1 cellular context compared by ENCODE assay signal in the genomic region with DNA sequence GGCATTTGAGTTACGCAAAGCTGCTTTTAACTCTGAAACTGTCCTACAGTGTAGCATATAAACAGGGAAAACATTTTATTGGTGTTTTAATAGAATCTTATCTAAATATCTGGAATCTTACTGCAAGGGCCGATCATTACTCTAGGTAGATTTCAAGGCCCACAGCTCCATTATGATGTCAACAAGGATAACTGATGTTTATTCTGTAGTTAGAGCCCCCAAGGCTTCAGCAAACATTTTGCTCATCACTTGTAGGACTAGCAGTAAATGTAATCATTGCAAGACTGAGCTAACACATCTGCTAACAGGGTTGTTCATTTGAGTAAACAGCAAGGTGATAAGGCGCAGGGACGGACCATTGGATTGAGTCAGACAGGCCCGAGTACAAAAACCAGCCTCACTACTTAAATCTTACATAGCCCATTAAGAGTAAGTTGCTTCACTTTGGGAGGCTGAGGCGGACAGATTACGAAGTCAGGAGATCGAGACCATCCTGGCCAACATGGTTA.
TF ChIP-seq lines count a peak whose summit lies in the region.

No MANE protein-coding gene starts in this region.

TF ChIP-seq in HepG2, 621 proteins besides CTCF, POLR2A, EP300 and RAD21 (continued from another document and continues in another):
- TF ChIP-seq, protein P1, sequence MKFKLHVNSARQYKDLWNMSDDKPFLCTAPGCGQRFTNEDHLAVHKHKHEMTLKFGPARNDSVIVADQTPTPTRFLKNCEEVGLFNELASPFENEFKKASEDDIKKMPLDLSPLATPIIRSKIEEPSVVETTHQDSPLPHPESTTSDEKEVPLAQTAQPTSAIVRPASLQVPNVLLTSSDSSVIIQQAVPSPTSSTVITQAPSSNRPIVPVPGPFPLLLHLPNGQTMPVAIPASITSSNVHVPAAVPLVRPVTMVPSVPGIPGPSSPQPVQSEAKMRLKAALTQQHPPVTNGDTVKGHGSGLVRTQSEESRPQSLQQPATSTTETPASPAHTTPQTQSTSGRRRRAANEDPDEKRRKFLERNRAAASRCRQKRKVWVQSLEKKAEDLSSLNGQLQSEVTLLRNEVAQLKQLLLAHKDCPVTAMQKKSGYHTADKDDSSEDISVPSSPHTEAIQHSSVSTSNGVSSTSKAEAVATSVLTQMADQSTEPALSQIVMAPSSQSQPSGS (CRISPR knock-in tag; IDR thresholded peaks at IDR 0.05): peak; percentile 97
- TF ChIP-seq ZBTB8A (CRISPR knock-in tag; IDR thresholded peaks at IDR 0.05; ENCODE audit: borderline replicate concordance, low read depth): no peak
- TF ChIP-seq KLF11 (CRISPR knock-in tag; IDR thresholded peaks at IDR 0.05): no peak
- no peak for TF ChIP-seq MAFK (conservative IDR thresholded peaks at IDR 0.05 in 1 of 2, IDR thresholded peaks at IDR 0.05 in 1 of 2; ENCODE audit: low read length in 2 of 2)
- TF ChIP-seq SIN3A (IDR thresholded peaks at IDR 0.05; ENCODE audit: borderline replicate concordance, low read depth, low read length): no peak
- TF ChIP-seq POLR2AphosphoS5 (IDR thresholded peaks at IDR 0.05; ENCODE audit: low read depth, low read length): no peak
- peak; percentile 42; the same call in 1 of the 2 replicates for TF ChIP-seq MIER2 (CRISPR knock-in tag; IDR thresholded peaks at IDR 0.05)
- TF ChIP-seq, protein P2, sequence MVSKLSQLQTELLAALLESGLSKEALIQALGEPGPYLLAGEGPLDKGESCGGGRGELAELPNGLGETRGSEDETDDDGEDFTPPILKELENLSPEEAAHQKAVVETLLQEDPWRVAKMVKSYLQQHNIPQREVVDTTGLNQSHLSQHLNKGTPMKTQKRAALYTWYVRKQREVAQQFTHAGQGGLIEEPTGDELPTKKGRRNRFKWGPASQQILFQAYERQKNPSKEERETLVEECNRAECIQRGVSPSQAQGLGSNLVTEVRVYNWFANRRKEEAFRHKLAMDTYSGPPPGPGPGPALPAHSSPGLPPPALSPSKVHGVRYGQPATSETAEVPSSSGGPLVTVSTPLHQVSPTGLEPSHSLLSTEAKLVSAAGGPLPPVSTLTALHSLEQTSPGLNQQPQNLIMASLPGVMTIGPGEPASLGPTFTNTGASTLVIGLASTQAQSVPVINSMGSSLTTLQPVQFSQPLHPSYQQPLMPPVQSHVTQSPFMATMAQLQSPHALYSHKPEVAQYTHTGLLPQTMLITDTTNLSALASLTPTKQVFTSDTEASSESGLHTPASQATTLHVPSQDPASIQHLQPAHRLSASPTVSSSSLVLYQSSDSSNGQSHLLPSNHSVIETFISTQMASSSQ (IDR thresholded peaks at IDR 0.05; ENCODE audit: low read depth): peak; percentile 80
- TF ChIP-seq, protein P2 (CRISPR knock-in tag; IDR thresholded peaks at IDR 0.05; ENCODE audit: borderline replicate concordance): peak; percentile 89; the same call in 1 of the 2 replicates
- TF ChIP-seq, protein P3, sequence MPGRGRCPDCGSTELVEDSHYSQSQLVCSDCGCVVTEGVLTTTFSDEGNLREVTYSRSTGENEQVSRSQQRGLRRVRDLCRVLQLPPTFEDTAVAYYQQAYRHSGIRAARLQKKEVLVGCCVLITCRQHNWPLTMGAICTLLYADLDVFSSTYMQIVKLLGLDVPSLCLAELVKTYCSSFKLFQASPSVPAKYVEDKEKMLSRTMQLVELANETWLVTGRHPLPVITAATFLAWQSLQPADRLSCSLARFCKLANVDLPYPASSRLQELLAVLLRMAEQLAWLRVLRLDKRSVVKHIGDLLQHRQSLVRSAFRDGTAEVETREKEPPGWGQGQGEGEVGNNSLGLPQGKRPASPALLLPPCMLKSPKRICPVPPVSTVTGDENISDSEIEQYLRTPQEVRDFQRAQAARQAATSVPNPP (CRISPR knock-in tag; IDR thresholded peaks at IDR 0.05): 0 out of 2 replicates have a peak, but pooled peaks have one; percentile 67
- TF ChIP-seq SP5 (CRISPR knock-in tag; IDR thresholded peaks at IDR 0.05; ENCODE audit: borderline replicate concordance, low read depth): peak; percentile 71; the same call in 1 of the 2 replicates
- TF ChIP-seq ZNF230 (CRISPR knock-in tag; IDR thresholded peaks at IDR 0.05): no peak
- peak; percentile 37; the same call in 1 of the 2 replicates for TF ChIP-seq SMARCE1 (IDR thresholded peaks at IDR 0.05; ENCODE audit: borderline replicate concordance)
- no peak for TF ChIP-seq ZNF446 (CRISPR knock-in tag; IDR thresholded peaks at IDR 0.05)
- peak; percentile 93 for TF ChIP-seq CEBPG (CRISPR knock-in tag; IDR thresholded peaks at IDR 0.05)
- TF ChIP-seq, protein P4, sequence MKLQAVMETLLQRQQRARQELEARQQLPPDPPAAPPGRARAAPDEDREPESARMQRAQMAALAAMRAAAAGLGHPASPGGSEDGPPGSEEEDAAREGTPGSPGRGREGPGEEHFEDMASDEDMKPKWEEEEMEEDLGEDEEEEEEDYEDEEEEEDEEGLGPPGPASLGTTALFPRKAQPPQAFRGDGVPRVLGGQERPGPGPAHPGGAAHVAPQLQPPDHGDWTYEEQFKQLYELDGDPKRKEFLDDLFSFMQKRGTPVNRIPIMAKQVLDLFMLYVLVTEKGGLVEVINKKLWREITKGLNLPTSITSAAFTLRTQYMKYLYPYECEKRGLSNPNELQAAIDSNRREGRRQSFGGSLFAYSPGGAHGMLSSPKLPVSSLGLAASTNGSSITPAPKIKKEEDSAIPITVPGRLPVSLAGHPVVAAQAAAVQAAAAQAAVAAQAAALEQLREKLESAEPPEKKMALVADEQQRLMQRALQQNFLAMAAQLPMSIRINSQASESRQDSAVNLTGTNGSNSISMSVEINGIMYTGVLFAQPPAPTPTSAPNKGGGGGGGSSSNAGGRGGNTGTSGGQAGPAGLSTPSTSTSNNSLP (IDR thresholded peaks at IDR 0.05; ENCODE audit: low read depth, low read length): peak; percentile 90
- TF ChIP-seq, protein P5, sequence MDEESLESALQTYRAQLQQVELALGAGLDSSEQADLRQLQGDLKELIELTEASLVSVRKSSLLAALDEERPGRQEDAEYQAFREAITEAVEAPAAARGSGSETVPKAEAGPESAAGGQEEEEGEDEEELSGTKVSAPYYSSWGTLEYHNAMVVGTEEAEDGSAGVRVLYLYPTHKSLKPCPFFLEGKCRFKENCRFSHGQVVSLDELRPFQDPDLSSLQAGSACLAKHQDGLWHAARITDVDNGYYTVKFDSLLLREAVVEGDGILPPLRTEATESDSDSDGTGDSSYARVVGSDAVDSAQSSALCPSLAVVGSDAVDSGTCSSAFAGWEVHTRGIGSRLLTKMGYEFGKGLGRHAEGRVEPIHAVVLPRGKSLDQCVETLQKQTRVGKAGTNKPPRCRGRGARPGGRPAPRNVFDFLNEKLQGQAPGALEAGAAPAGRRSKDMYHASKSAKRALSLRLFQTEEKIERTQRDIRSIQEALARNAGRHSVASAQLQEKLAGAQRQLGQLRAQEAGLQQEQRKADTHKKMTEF (CRISPR knock-in tag; IDR thresholded peaks at IDR 0.05): peak; percentile 92
- TF ChIP-seq CBX5 (CRISPR knock-in tag; IDR thresholded peaks at IDR 0.05; ENCODE audit: borderline replicate concordance): peak; percentile 70; the same call in 1 of the 2 replicates
- TF ChIP-seq NAIF1 (CRISPR knock-in tag; IDR thresholded peaks at IDR 0.05; ENCODE audit: borderline replicate concordance): no peak
- TF ChIP-seq PHB2 (IDR thresholded peaks at IDR 0.05; ENCODE audit: partially characterized antibody): no peak
- TF ChIP-seq, protein P6, sequence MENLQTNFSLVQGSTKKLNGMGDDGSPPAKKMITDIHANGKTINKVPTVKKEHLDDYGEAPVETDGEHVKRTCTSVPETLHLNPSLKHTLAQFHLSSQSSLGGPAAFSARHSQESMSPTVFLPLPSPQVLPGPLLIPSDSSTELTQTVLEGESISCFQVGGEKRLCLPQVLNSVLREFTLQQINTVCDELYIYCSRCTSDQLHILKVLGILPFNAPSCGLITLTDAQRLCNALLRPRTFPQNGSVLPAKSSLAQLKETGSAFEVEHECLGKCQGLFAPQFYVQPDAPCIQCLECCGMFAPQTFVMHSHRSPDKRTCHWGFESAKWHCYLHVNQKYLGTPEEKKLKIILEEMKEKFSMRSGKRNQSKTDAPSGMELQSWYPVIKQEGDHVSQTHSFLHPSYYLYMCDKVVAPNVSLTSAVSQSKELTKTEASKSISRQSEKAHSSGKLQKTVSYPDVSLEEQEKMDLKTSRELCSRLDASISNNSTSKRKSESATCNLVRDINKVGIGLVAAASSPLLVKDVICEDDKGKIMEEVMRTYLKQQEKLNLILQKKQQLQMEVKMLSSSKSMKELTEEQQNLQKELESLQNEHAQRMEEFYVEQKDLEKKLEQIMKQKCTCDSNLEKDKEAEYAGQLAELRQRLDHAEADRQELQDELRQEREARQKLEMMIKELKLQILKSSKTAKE (CRISPR knock-in tag; IDR thresholded peaks at IDR 0.05; ENCODE audit: borderline replicate concordance): peak; percentile 74
- TF ChIP-seq KMT2A (CRISPR knock-in tag; IDR thresholded peaks at IDR 0.05): peak; percentile 55; the same call in 1 of the 2 replicates
- TF ChIP-seq TSC22D2 (CRISPR knock-in tag; IDR thresholded peaks at IDR 0.05; ENCODE audit: borderline replicate concordance): no peak
- TF ChIP-seq GABPB1 (CRISPR knock-in tag; IDR thresholded peaks at IDR 0.05): no peak
- TF ChIP-seq, protein P7, sequence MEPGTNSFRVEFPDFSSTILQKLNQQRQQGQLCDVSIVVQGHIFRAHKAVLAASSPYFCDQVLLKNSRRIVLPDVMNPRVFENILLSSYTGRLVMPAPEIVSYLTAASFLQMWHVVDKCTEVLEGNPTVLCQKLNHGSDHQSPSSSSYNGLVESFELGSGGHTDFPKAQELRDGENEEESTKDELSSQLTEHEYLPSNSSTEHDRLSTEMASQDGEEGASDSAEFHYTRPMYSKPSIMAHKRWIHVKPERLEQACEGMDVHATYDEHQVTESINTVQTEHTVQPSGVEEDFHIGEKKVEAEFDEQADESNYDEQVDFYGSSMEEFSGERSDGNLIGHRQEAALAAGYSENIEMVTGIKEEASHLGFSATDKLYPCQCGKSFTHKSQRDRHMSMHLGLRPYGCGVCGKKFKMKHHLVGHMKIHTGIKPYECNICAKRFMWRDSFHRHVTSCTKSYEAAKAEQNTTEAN (CRISPR knock-in tag; conservative IDR thresholded peaks at IDR 0.05): no peak
- TF ChIP-seq, protein P8, sequence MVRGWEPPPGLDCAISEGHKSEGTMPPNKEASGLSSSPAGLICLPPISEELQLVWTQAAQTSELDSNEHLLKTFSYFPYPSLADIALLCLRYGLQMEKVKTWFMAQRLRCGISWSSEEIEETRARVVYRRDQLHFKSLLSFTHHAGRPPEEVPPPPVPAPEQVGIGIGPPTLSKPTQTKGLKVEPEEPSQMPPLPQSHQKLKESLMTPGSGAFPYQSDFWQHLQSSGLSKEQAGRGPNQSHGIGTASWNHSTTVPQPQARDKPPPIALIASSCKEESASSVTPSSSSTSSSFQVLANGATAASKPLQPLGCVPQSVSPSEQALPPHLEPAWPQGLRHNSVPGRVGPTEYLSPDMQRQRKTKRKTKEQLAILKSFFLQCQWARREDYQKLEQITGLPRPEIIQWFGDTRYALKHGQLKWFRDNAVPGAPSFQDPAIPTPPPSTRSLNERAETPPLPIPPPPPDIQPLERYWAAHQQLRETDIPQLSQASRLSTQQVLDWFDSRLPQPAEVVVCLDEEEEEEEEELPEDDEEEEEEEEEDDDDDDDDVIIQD (CRISPR knock-in tag; IDR thresholded peaks at IDR 0.05; ENCODE audit: low read depth): peak; percentile 97
- TF ChIP-seq ERF (CRISPR knock-in tag; IDR thresholded peaks at IDR 0.05): peak; percentile 75; the same call in 1 of the 2 replicates
- TF ChIP-seq ZNF432 (CRISPR knock-in tag; IDR thresholded peaks at IDR 0.05; ENCODE audit: borderline replicate concordance): no peak
- peak; percentile 80; the same call in 1 of the 2 replicates for TF ChIP-seq ZNF264 (CRISPR knock-in tag; IDR thresholded peaks at IDR 0.05)
- TF ChIP-seq FOSL2 (CRISPR knock-in tag; IDR thresholded peaks at IDR 0.05): peak; percentile 96
- no peak for TF ChIP-seq AGO2 (optimal IDR thresholded peaks at IDR 0.05; ENCODE audit: low read depth, low read length)
- TF ChIP-seq, protein P9, sequence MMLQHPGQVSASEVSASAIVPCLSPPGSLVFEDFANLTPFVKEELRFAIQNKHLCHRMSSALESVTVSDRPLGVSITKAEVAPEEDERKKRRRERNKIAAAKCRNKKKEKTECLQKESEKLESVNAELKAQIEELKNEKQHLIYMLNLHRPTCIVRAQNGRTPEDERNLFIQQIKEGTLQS (CRISPR knock-in tag; IDR thresholded peaks at IDR 0.05): peak; percentile 81
- peak; percentile 75 for TF ChIP-seq SIX1 (CRISPR knock-in tag; IDR thresholded peaks at IDR 0.05; ENCODE audit: borderline replicate concordance)
- TF ChIP-seq ZNF496 (CRISPR knock-in tag; IDR thresholded peaks at IDR 0.05; ENCODE audit: insufficient replicate concordance): no peak
- no peak for TF ChIP-seq RARG (CRISPR knock-in tag; IDR thresholded peaks at IDR 0.05; ENCODE audit: low read depth)
- TF ChIP-seq, protein P10, sequence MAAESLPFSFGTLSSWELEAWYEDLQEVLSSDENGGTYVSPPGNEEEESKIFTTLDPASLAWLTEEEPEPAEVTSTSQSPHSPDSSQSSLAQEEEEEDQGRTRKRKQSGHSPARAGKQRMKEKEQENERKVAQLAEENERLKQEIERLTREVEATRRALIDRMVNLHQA (CRISPR knock-in tag; IDR thresholded peaks at IDR 0.05): no peak
